2 cellular contexts compared by ENCODE assay signal in the genomic region with DNA sequence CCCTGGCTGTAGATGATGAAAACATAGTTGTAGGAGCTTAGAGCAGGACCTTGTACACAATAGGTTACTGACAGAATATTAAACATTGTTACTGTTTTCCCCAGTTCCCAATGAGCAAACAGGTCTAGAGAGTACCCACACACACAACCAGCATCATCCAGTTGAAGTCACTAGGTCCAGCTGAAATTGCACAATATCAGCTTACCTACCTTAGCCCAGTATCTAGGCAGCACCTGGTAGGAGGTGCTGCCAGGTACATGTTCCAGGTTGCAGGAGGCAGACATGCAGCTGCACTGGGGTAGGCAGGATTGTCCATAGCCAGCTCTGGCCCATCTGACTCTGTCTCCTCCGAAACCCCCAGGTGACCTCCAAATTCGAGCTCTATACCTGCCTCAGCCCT.
TF ChIP-seq lines count a peak whose summit lies in the region.

No MANE protein-coding gene starts in this region.

TF ChIP-seq in HepG2, 621 proteins besides CTCF, POLR2A, EP300 and RAD21:
- no peak for TF ChIP-seq MED8 (CRISPR knock-in tag; IDR thresholded peaks at IDR 0.05; ENCODE audit: insufficient replicate concordance)
- peak; percentile 71; the same call in 1 of the 2 replicates for TF ChIP-seq CEBPB (IDR thresholded peaks at IDR 0.05; ENCODE audit: borderline replicate concordance, low read depth, low read length)

TF ChIP-seq in IMR-90, 13 proteins besides CTCF, POLR2A, EP300 and RAD21:
- TF ChIP-seq CEBPB (IDR thresholded peaks at IDR 0.05; ENCODE audit: low read depth, low read length), result peak; percentile 62
- TF ChIP-seq MXI1 (IDR thresholded peaks at IDR 0.05; ENCODE audit: borderline replicate concordance, low read depth, low read length), result no peak
- no peak for TF ChIP-seq RFX5 (IDR thresholded peaks at IDR 0.05; ENCODE audit: low read depth, low read length)
